In genomic region chr6:14210663-14211595, GRCh38 we compare ENCODE assay signal across 8 cellular contexts.
DNase-seq lines count a peak whose midpoint lies in the region; ATAC-seq and TF ChIP-seq lines count a peak whose summit lies in the region.

No MANE protein-coding gene starts in this region.

- H3K36me3 ChIP-seq in HUES64 (ENCODE audit: insufficient read depth, low read length) (no peaks in the 10 kb centered on the region), OCI-LY7 (ENCODE audit: insufficient read depth, low read length) (no peaks in the 10 kb centered on the region; the same call in 1 of the 2 replicates), mucosa of rectum (ENCODE audit: control insufficient read depth in 2 of 2, insufficient read depth in 2 of 2, low read length in 2 of 2) (no peaks in the 10 kb centered on the region)

- H3K4me3 ChIP-seq in HUES64 (ENCODE audit: low read length) = peak overlapping the region; percentile 68
- peak overlapping the region; percentile 69 for H3K4me3 ChIP-seq in OCI-LY7 (ENCODE audit: low read depth, low read length, poor library complexity, severe bottlenecking)
- H3K4me3 ChIP-seq in mucosa of rectum (ENCODE audit: low read length in 2 of 2) = peak overlapping the region; percentile 77 to 86

- H3K27ac ChIP-seq in HUES64 (ENCODE audit: low read depth, low read length) (peak overlapping the region; percentile 38), OCI-LY7 (ENCODE audit: low read depth, low read length, poor library complexity, severe bottlenecking) (peak overlapping the region; percentile 57), mucosa of rectum (ENCODE audit: low read depth in 2 of 2, low read length in 2 of 2) (peak overlapping the region; percentile 77 to 80)

- H3K9ac ChIP-seq in HUES64 (ENCODE audit: low read depth, low read length) (peak overlapping the region; percentile 62), mucosa of rectum (ENCODE audit: low read depth in 1 of 2, low read length in 2 of 2) (peak overlapping the region; percentile 83 to 87)

- peak; percentile 80 for TF ChIP-seq POLR2A in erythroblast (IDR thresholded peaks at IDR 0.05; ENCODE audit: low read length)

- peaks cover 18% of the 10 kb centered on the region for H3K27me3 ChIP-seq in HUES64 (ENCODE audit: insufficient read depth, low read length)
- no peaks in the 10 kb centered on the region for H3K27me3 ChIP-seq in mucosa of rectum (ENCODE audit: control insufficient read depth in 2 of 2, insufficient read depth in 2 of 2, low read length in 2 of 2)

- 2% methylated on average over 101 of the region's 101 CpGs for WGBS in HUES64

- BruUV-seq in OCI-LY7 (replicated peaks; lab: Mats Ljungman, UMichigan) = no TSS peak

- H3K9me3 ChIP-seq in HUES64 (ENCODE audit: insufficient read depth, low read depth, low read length) (peaks cover 3% of the 10 kb centered on the region), OCI-LY7 (ENCODE audit: low read length) (no peaks in the 10 kb centered on the region; the same call in 1 of the 2 replicates), mucosa of rectum (ENCODE audit: control insufficient read depth in 2 of 2, low read length in 2 of 2) (no peaks in the 10 kb centered on the region)

- POLR2A ChIA-PET in OCI-LY7 (lab: Charles Lee) = interaction anchor here (0.5 to 2.0 kb wide), 7 partner anchors 17 to 1101 kb away, joined by 3 to 10 read pairs (median 4); no protein-coding TSS in a partner anchor

- H3K4me2 ChIP-seq in OCI-LY7 (ENCODE audit: low read length) = peak overlapping the region; percentile 83

- H3K9me2 ChIP-seq in OCI-LY7 (ENCODE audit: insufficient read depth, low read length) = no peaks in the 10 kb centered on the region

- TF ChIP-seq CTCF in OCI-LY7 (conservative IDR thresholded peaks at IDR 0.05; ENCODE audit: low read length) = peak; percentile 66

- peak; percentile 86 for ATAC-seq in GM21447 (IDR thresholded peaks at IDR 0.05; ENCODE audit: unreplicated experiment)

- H4K20me1 ChIP-seq in OCI-LY7 (ENCODE audit: insufficient read depth, low read length) = no peaks in the 10 kb centered on the region

- H3K4me1 ChIP-seq in HUES64 (ENCODE audit: insufficient read depth, low read length) (peaks cover 14% of the 10 kb centered on the region), OCI-LY7 (ENCODE audit: insufficient read depth, low read length, poor library complexity, severe bottlenecking) (peaks cover 28% of the 10 kb centered on the region), mucosa of rectum (ENCODE audit: control insufficient read depth in 2 of 2, insufficient read depth in 2 of 2, low read length in 2 of 2) (peaks cover 12 to 38% of the 10 kb centered on the region in 2 donors)

- CTCF ChIA-PET in OCI-LY7 (lab: Charles Lee; ENCODE audit: unreplicated experiment) = no interaction called here

- H3K79me2 ChIP-seq in OCI-LY7 (ENCODE audit: insufficient read depth, low read depth, low read length) = no peaks in the 10 kb centered on the region

- DNase-seq in DMS114 treated with DMSO at 0.1 percent for 48 hours (lab: John Stamatoyannopoulos, UW; ENCODE audit: unreplicated experiment) = peak; percentile 87
- peak; percentile 95 for DNase-seq in OCI-LY7 (ENCODE audit: low spot score)
- peak; percentile 95 for DNase-seq in activated T-cell treated with anti-CD3 and anti-CD28 coated beads for 48 hours (ENCODE audit: low read depth)
- DNase-seq in erythroblast (lab: John Stamatoyannopoulos, UW) = peak; percentile 93 to 96
- peak; percentile 76 to 85 for DNase-seq in stimulated activated CD8-positive, alpha-beta memory T cell treated with anti-CD3 and anti-CD28 coated beads, Interleukin-4, amount 100 ng/mL, for 4 hours (ENCODE audit: low read depth in 2 of 2, low spot score in 1 of 2)

- H2AFZ ChIP-seq in OCI-LY7 (ENCODE audit: low read length) = peak overlapping the region; percentile 89

- intact Hi-C loops in OCI-LY7 (cut with micrococcal nuclease; ENCODE audit: unreplicated experiment) = loop anchor here (1.0 to 10.0 kb wide), 9 partner anchors 30 to 1034 kb away; no protein-coding TSS in a partner anchor

Comparison
In these comparisons a context has a peak if more than half of its experiments do, and no peak if none do; other contexts are left out.
1. Peak in every context shown above with its lines: DNase-seq, ATAC-seq, H3K4me3 ChIP-seq and H3K27ac ChIP-seq.